Comparison of ENCODE assay signal across 1 cellular context in genomic region chr15:77722759-77723460, GRCh38.
TF ChIP-seq lines count a peak whose summit lies in the region.

No MANE protein-coding gene starts in this region.

TF ChIP-seq in H1, 55 proteins besides CTCF, POLR2A, EP300 and RAD21:
- peak; percentile 46; the same call in 1 of the 2 replicates for TF ChIP-seq KDM1A (IDR thresholded peaks at IDR 0.05; ENCODE audit: borderline replicate concordance, low read length)
- no peak for TF ChIP-seq ATF2 (IDR thresholded peaks at IDR 0.05; ENCODE audit: low read length)
- 0 out of 2 replicates have a peak, but pooled peaks have one; percentile 3 for TF ChIP-seq EGR1 (IDR thresholded peaks at IDR 0.05; ENCODE audit: borderline replicate concordance, low read depth, low read length)
- TF ChIP-seq MAX (IDR thresholded peaks at IDR 0.05) = no peak
- TF ChIP-seq HDAC6 (IDR thresholded peaks at IDR 0.05; ENCODE audit: low read depth, low read length) = no peak
TF ChIP-seq in H1: peak in this region for 2.
